Comparison of ENCODE assay signal across 8 cellular contexts in the genomic region with DNA sequence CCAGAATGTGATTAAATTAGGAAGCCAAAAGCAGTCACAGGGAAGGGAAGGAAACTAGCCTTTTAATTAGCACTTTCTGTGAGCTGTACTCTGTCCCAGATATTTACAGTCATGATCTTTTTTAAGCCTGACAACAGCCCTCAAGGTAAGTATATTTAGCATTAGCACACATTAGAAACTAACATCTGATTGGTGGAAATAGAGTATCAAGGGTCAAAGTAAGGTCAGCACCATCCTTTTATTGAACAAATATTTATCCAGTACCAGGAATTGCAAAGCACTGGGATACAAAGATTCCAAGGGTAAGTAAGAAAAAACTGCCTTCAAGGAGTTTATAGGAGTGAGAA. TPM values are rescaled to one million over a fixed set of nuclear protein-coding genes. Genes with fewer than 3 reads are reported as not detected.
DNase-seq lines count a peak whose midpoint lies in the region; ATAC-seq and TF ChIP-seq lines count a peak whose summit lies in the region.

No MANE protein-coding gene starts in this region.

- DNase-seq in DMS 273 (lab: John Stamatoyannopoulos, UW; ENCODE audit: unreplicated experiment) (peak; percentile 49), DMS 273 treated with DMSO at 0.1 percent for 48 hours (lab: John Stamatoyannopoulos, UW) (no peak), breast epithelium (ENCODE audit: low spot score in 2 of 2) (no peak), myocyte (ENCODE audit: low read depth) (peak; percentile 16), dermis blood vessel endothelial cell (no peak), DMS153 treated with DMSO at 0.1 percent for 48 hours (lab: John Stamatoyannopoulos, UW; ENCODE audit: unreplicated experiment) (no peak)
- no peak for DNase-seq in activated CD4-positive, alpha-beta T cell treated with anti-CD3 and anti-CD28 coated beads for 48 hours

- peak overlapping the region; percentile 85 for H3K27ac ChIP-seq in breast epithelium

- no peaks in the 10 kb centered on the region for H3K9me3 ChIP-seq in breast epithelium

- no peak for TF ChIP-seq CTCF in breast epithelium (IDR thresholded peaks at IDR 0.05)

- intact Hi-C loops in breast epithelium (cut with DNase I; ENCODE audit: low total_unique reads): no loop called here

- H3K36me3 ChIP-seq in breast epithelium: no peaks in the 10 kb centered on the region

- no peaks in the 10 kb centered on the region for H3K27me3 ChIP-seq in breast epithelium

- TF ChIP-seq POLR2A in breast epithelium (IDR thresholded peaks at IDR 0.05): no peak

- no peaks in the 10 kb centered on the region for H3K4me1 ChIP-seq in breast epithelium

- peak overlapping the region in 2 of 3 donors; percentile 42 to 44 for H3K4me3 ChIP-seq in breast epithelium

- ATAC-seq in HG03354 (IDR thresholded peaks at IDR 0.05; ENCODE audit: poor library complexity, severe bottlenecking, unreplicated experiment): peak; percentile 30

RNA-seq across cellular contexts. Expression of gene RPGRIP1, which starts 28.2 kb away (rescaled TPM):
- total RNA-seq in breast epithelium: 10 to 100 TPM in 1 of 3 donors, under 1 TPM in 2; 0.33 to 10.4 (median 0.48) TPM
- total RNA-seq in myocyte: not detected in 2 replicates
- polyA plus RNA-seq in myocyte (2012): not detected
- total RNA-seq in dermis blood vessel endothelial cell: 0.33 TPM in 1 of 2 replicates, not detected in the other

RNA-seq across cellular contexts. Expression of gene HNRNPC, which starts 38.9 kb away (rescaled TPM):
- total RNA-seq in breast epithelium (100 to 1,000 TPM; 386 to 760 (median 480) TPM), myocyte (541 and 590 TPM in 2 replicates), dermis blood vessel endothelial cell (601 and 625 TPM in 2 replicates)
- polyA plus RNA-seq in myocyte (2012): 375 TPM

Comparison
In these comparisons a context has a peak if more than half of its experiments do, and no peak if none do; other contexts are left out.
1. DNase-seq: peak in DMS 273 (single experiment) and myocyte (single experiment); none in DMS 273 treated with DMSO at 0.1 percent for 48 hours (single experiment), breast epithelium (0 of 2), dermis blood vessel endothelial cell (single experiment), DMS153 treated with DMSO at 0.1 percent for 48 hours (single experiment) and activated CD4-positive, alpha-beta T cell treated with anti-CD3 and anti-CD28 coated beads for 48 hours (single experiment).